ENCODE assay signal across 8 cellular contexts in the genomic region with DNA sequence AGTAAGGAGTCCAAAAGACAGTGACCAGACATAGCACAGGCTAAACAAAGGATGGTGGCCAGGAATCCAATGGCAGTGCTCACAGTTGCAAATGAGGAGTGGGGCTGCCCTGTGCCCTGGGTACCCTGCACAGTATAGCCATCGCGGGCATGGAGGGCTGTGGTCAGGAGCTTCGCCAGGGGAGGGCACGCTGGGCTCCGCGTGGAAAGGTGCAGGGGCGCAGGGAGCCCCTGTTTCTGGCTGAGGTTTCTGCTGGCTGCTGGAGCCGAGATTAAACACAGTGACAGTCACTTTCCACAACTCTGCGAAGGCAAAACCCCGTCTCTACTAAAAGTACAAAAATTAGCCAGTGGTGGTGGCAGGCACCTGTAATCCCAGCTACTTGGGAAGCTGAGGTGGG.
"Had no signal": no experiment of that assay in that cellular context is flagged by ENCODE, and none has a peak within 500 bp of the region (broad histone marks: within the 10 kb centered on the region; RNA-seq: fewer than 3 reads in every experiment).

No MANE protein-coding gene starts in this region.

- FAIRE-seq: G401.6, GM12878, GM12891, GM12892, GM18507, GM19239 had no signal

- ATAC-seq: GM12878 had no signal

- DNase-seq: GDM1, GF-D8 had no signal

- H3K4me3 ChIP-seq: GM12878 had no signal
